In the genomic region with DNA sequence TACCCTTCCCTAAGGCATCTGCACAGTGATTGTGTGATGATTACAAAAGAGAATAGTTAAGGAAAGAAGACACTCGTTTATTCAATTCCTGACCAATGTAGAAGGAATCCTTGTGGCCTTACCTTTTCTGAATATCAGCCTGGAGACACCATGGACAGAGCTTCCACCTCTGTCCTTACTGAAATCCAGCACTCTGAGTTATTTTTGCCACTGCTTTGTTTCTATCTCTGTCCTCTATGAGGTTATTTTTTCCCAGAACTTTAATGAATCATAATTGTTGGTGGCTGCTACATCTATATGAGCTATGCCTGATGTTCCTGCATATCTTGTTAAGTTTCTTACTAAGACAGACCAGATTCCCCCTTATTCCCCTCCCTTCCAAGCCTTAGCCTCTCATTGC, we compare ENCODE assay signal across 2 cellular contexts.
TF ChIP-seq lines count a peak whose summit lies in the region.

No MANE protein-coding gene starts in this region.

TF ChIP-seq in GM23338, 12 proteins besides CTCF, POLR2A, EP300 and RAD21 (continued from another document):
- no peak for TF ChIP-seq ZNF114 (CRISPR knock-in tag; IDR thresholded peaks at IDR 0.05)

TF ChIP-seq in PFSK-1, 5 proteins besides CTCF, POLR2A, EP300 and RAD21 (continued from another document):
- TF ChIP-seq, protein P1, sequence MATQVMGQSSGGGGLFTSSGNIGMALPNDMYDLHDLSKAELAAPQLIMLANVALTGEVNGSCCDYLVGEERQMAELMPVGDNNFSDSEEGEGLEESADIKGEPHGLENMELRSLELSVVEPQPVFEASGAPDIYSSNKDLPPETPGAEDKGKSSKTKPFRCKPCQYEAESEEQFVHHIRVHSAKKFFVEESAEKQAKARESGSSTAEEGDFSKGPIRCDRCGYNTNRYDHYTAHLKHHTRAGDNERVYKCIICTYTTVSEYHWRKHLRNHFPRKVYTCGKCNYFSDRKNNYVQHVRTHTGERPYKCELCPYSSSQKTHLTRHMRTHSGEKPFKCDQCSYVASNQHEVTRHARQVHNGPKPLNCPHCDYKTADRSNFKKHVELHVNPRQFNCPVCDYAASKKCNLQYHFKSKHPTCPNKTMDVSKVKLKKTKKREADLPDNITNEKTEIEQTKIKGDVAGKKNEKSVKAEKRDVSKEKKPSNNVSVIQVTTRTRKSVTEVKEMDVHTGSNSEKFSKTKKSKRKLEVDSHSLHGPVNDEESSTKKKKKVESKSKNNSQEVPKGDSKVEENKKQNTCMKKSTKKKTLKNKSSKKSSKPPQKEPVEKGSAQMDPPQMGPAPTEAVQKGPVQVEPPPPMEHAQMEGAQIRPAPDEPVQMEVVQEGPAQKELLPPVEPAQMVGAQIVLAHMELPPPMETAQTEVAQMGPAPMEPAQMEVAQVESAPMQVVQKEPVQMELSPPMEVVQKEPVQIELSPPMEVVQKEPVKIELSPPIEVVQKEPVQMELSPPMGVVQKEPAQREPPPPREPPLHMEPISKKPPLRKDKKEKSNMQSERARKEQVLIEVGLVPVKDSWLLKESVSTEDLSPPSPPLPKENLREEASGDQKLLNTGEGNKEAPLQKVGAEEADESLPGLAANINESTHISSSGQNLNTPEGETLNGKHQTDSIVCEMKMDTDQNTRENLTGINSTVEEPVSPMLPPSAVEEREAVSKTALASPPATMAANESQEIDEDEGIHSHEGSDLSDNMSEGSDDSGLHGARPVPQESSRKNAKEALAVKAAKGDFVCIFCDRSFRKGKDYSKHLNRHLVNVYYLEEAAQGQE (IDR thresholded peaks at IDR 0.05; ENCODE audit: insufficient read depth in 1 of 2, low read depth in 2 of 2, low read length in 2 of 2): peak; percentile 73 to 91
